25 cellular contexts compared by ENCODE assay signal in the genomic region with DNA sequence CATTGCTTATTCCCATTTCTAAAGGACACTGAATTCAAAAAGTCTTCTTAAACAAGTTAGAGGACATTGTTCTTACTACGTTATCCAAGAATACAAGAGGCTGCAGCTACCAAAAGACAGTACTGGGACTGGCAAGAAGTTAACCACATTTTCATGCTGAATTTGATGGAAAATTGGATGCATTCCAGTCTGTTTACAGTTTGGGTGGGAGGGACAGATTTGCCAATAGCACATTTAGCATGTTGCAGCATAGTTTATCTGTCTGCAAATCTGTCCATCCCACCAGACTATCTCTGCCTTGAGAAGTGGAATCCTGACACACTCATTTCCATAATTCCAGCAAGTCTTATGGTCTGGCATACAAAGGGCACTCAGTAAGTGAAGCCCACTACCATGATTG.
DNase-seq lines count a peak whose midpoint lies in the region; ATAC-seq, FAIRE-seq and TF ChIP-seq lines count a peak whose summit lies in the region.
"Had no signal": no experiment of that assay in that cellular context is flagged by ENCODE, and none has a peak within 500 bp of the region (broad histone marks: within the 10 kb centered on the region; RNA-seq: fewer than 3 reads in every experiment).

No MANE protein-coding gene starts in this region.

- FAIRE-seq in D721Med (lab: Jason Lieb, UNC): peak; percentile 78
- FAIRE-seq: G401.6, pancreas, RCC 7860, urothelium cell line had no signal

- no peak for TF ChIP-seq CTCF in D721Med (IDR thresholded peaks at IDR 0.05; ENCODE audit: insufficient read depth, missing control alignments)
- no peak for TF ChIP-seq CTCF in cardiac fibroblast (IDR thresholded peaks at IDR 0.05; ENCODE audit: low read depth, low read length)
- TF ChIP-seq CTCF in foreskin fibroblast (IDR thresholded peaks at IDR 0.05; ENCODE audit: low read depth, low read length): no peak
- no peak for TF ChIP-seq CTCF in lower lobe of right lung (IDR thresholded peaks at IDR 0.05)

- ATAC-seq in activated naive CD8-positive, alpha-beta T cell treated with anti-CD3 and anti-CD28 coated beads, Interleukin-2, amount 50 U/mL, for 24 hours: no peak
- no peak for ATAC-seq in GM19455 (IDR thresholded peaks at IDR 0.05; ENCODE audit: unreplicated experiment)
- no peak for ATAC-seq in lower lobe of right lung
- ATAC-seq: activated naive CD4-positive, alpha-beta T cell treated with anti-CD3 and anti-CD28 coated beads, Interleukin-2, amount 50 U/mL, for 72 hours; GM23338; pancreas; stimulated activated naive B cell treated with anti-CD40 and anti-IgM and Interleukin-4, amounts not matched to agents 10 μg/mL and 1 μg/mL and 100 μg/mL, for 72 hours had no signal

- H3K4me3 ChIP-seq in cardiac fibroblast (replicated peaks in 1 of 2; ENCODE audit: low read depth in 2 of 2, low read length in 2 of 2) (no peak overlapping the region), foreskin fibroblast (ENCODE audit: low read depth in 1 of 2, low read length in 2 of 2) (no peak overlapping the region), lower lobe of right lung (no peak overlapping the region)
- H3K4me3 ChIP-seq: GM23338, pancreas, suprapubic skin had no signal

- H3K27ac ChIP-seq in lower lobe of right lung: no peak overlapping the region
- H3K27ac ChIP-seq: C4-2B, pancreas, suprapubic skin had no signal

- DNase-seq in D721Med (ENCODE audit: insufficient read length, low spot score) (no peak), M059J (ENCODE audit: low read depth) (peak; percentile 71), cardiac fibroblast (ENCODE audit: low read depth in 2 of 2) (peak; percentile 31 to 65), foreskin fibroblast (peak; percentile 46 to 61), GDM1 (lab: John Stamatoyannopoulos, UW) (no peak), lower lobe of right lung (no peak)
- DNase-seq in activated naive CD8-positive, alpha-beta T cell treated with anti-CD3 and anti-CD28 coated beads, Interleukin-2, amount 50 U/mL, for 24 hours: no peak
- DNase-seq: activated CD4-positive, alpha-beta T cell treated with anti-CD3 and anti-CD28 coated beads, Interleukin-2, amount 10 ng/mL, durations not matched to agents 24 days and 14 days; cerebellar nuclear complex; KBM-7; NCI-H187; NCI-H526 treated with DMSO at 0.1 percent for 48 hours; nephron progenitor cell; pancreas; stimulated activated CD4-positive, alpha-beta T cell treated with anti-CD3 and anti-CD28 coated beads, Interleukin-4, amount 100 ng/mL, for 24 hours; stimulated activated naive B cell treated with anti-CD40 and anti-IgM and Interleukin-4, amounts not matched to agents 10 μg/mL and 1 μg/mL and 100 μg/mL, for 72 hours; T-helper 2 cell had no signal

- peaks cover 14% of the 10 kb centered on the region for H3K9me3 Mint-ChIP-seq in activated naive CD8-positive, alpha-beta T cell treated with anti-CD3 and anti-CD28 coated beads, Interleukin-2, amount 50 U/mL, for 24 hours
- H3K9me3 Mint-ChIP-seq: GM23338, nephron progenitor cell had no signal

- H3K4me1 ChIP-seq in lower lobe of right lung: no peaks in the 10 kb centered on the region
- H3K4me1 ChIP-seq: pancreas had no signal

- peaks cover 13% of the 10 kb centered on the region for H3K4me1 Mint-ChIP-seq in activated naive CD8-positive, alpha-beta T cell treated with anti-CD3 and anti-CD28 coated beads, Interleukin-2, amount 50 U/mL, for 24 hours

- no peak overlapping the region for H3K4me3 Mint-ChIP-seq in activated naive CD8-positive, alpha-beta T cell treated with anti-CD3 and anti-CD28 coated beads, Interleukin-2, amount 50 U/mL, for 24 hours
- H3K4me3 Mint-ChIP-seq: activated CD4-positive, alpha-beta T cell treated with anti-CD3 and anti-CD28 coated beads, Interleukin-2, amount 10 ng/mL, durations not matched to agents 24 days and 14 days; GM23338; nephron progenitor cell; stimulated activated naive B cell treated with anti-CD40 and anti-IgM and Interleukin-4, amounts not matched to agents 10 μg/mL and 1 μg/mL and 100 μg/mL, for 72 hours had no signal

- no peak overlapping the region for H3K27ac Mint-ChIP-seq in activated naive CD8-positive, alpha-beta T cell treated with anti-CD3 and anti-CD28 coated beads, Interleukin-2, amount 50 U/mL, for 24 hours
- H3K27ac Mint-ChIP-seq: activated CD4-positive, alpha-beta T cell treated with anti-CD3 and anti-CD28 coated beads, Interleukin-2, amount 10 ng/mL, durations not matched to agents 24 days and 14 days; activated naive CD4-positive, alpha-beta T cell treated with anti-CD3 and anti-CD28 coated beads, Interleukin-2, amount 50 U/mL, for 72 hours; GM23338; nephron progenitor cell; stimulated activated naive B cell treated with anti-CD40 and anti-IgM and Interleukin-4, amounts not matched to agents 10 μg/mL and 1 μg/mL and 100 μg/mL, for 72 hours had no signal

- H3K36me3 ChIP-seq in lower lobe of right lung: no peaks in the 10 kb centered on the region
- H3K36me3 ChIP-seq: pancreas, suprapubic skin had no signal

- H3K9me3 ChIP-seq in lower lobe of right lung: no peaks in the 10 kb centered on the region
- H3K9me3 ChIP-seq: pancreas, suprapubic skin had no signal

- H3K27me3 ChIP-seq in lower lobe of right lung (ENCODE audit: low read depth): no peaks in the 10 kb centered on the region
- H3K27me3 ChIP-seq: pancreas, suprapubic skin had no signal

- no peaks in the 10 kb centered on the region for H3K36me3 Mint-ChIP-seq in activated naive CD8-positive, alpha-beta T cell treated with anti-CD3 and anti-CD28 coated beads, Interleukin-2, amount 50 U/mL, for 24 hours (ENCODE audit: low read depth)
- H3K36me3 Mint-ChIP-seq: stimulated activated naive B cell treated with anti-CD40 and anti-IgM and Interleukin-4, amounts not matched to agents 10 μg/mL and 1 μg/mL and 100 μg/mL, for 72 hours had no signal

- intact Hi-C loops in lower lobe of right lung (cut with DNase I): no loop called here

- H3K27me3 Mint-ChIP-seq in activated naive CD8-positive, alpha-beta T cell treated with anti-CD3 and anti-CD28 coated beads, Interleukin-2, amount 50 U/mL, for 24 hours: peaks cover 4% of the 10 kb centered on the region
- H3K27me3 Mint-ChIP-seq: activated CD4-positive, alpha-beta T cell treated with anti-CD3 and anti-CD28 coated beads, Interleukin-2, amount 10 ng/mL, durations not matched to agents 24 days and 14 days; stimulated activated naive B cell treated with anti-CD40 and anti-IgM and Interleukin-4, amounts not matched to agents 10 μg/mL and 1 μg/mL and 100 μg/mL, for 72 hours had no signal

Comparison
In these comparisons a context has a peak if more than half of its experiments do, and no peak if none do; other contexts are left out.
1. DNase-seq: peak in M059J (single experiment), cardiac fibroblast (2 of 2) and foreskin fibroblast (2 of 2); none in D721Med (single experiment), activated naive CD8-positive, alpha-beta T cell treated with anti-CD3 and anti-CD28 coated beads, Interleukin-2, amount 50 U/mL, for 24 hours (single experiment), GDM1 (single experiment) and lower lobe of right lung (single experiment).